Comparison of ENCODE assay signal across 1 cellular context in genomic region chr21:45543371-45543709, GRCh38.
TF ChIP-seq lines count a peak whose summit lies in the region.

No MANE protein-coding gene starts in this region.

TF ChIP-seq in HepG2, 621 proteins besides CTCF, POLR2A, EP300 and RAD21 (continued from another document):
- TF ChIP-seq ZBTB25 (CRISPR knock-in tag; IDR thresholded peaks at IDR 0.05): no peak
- TF ChIP-seq E2F1 (CRISPR knock-in tag; IDR thresholded peaks at IDR 0.05): no peak
